9 cellular contexts compared by ENCODE assay signal in the genomic region with DNA sequence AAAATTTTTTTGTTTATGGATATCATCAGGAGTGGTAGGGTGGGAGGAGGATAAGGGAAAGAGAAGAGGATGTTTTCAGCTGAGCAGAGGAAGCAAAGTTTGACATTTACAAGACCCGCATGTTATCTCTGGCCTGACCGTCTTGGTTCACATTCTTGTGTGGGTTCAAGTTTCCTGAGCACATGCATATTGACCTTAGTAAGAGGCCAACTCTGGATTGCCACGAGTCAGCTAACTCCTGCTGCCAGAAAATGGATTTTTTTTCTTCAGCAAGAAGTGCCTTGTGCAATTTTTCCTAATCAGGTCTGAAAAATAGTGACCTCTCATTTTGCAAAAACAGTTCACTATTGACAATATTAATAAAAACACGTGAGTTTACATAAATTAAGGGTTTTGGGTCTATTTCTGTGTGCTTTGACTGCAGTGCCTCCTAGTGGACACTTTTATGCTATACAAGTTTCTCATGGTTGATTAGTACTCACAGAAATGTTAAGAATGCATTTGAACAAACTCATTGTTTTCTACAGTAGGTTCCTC. TPM values are rescaled to one million over a fixed set of nuclear protein-coding genes. Genes with fewer than 3 reads are reported as not detected.
DNase-seq lines count a peak whose midpoint lies in the region; ATAC-seq, FAIRE-seq and TF ChIP-seq lines count a peak whose summit lies in the region.
"Had no signal": no experiment of that assay in that cellular context is flagged by ENCODE, and none has a peak within 500 bp of the region (broad histone marks: within the 10 kb centered on the region; RNA-seq: fewer than 3 reads in every experiment).

No MANE protein-coding gene starts in this region.

- DNase-seq in activated naive CD4-positive, alpha-beta T cell treated with anti-CD3 and anti-CD28 coated beads for 36 hours, result peak; percentile 18
- DNase-seq in activated naive CD4-positive, alpha-beta T cell treated with Interleukin-2 at 50 U/mL for 16 hours, result no peak
- DNase-seq in MM.1S, result peak; percentile 49
- peak; percentile 56 for DNase-seq in SKM-1 (lab: John Stamatoyannopoulos, UW; ENCODE audit: unreplicated experiment)
- peak; percentile 100 for DNase-seq in fibroblast of villous mesenchyme (ENCODE audit: low read depth)
- DNase-seq in pancreas, result peak in 1 of 6 donors; percentile 19
- no peak for DNase-seq in NCI-H187 treated with DMSO at 0.1 percent for 48 hours (lab: John Stamatoyannopoulos, UW)
- DNase-seq: stimulated activated naive B cell treated with anti-CD40 and anti-IgM and Interleukin-4, amounts not matched to agents 10 μg/mL and 1 μg/mL and 100 μg/mL, for 72 hours had no signal

- intact Hi-C loops in activated naive CD4-positive, alpha-beta T cell treated with anti-CD3 and anti-CD28 coated beads for 36 hours (cut with micrococcal nuclease), result loop anchor here (1.0 kb wide), 1 partner anchor 399 kb away; no protein-coding TSS in a partner anchor
- intact Hi-C loops in pancreas (cut with DNase I), result loop anchor here in 1 of 3 donors (5.0 to 10.0 kb wide), 2 partner anchors 403 to 506 kb away; no protein-coding TSS in a partner anchor

- no peak overlapping the region for H3K4me3 Mint-ChIP-seq in activated naive CD4-positive, alpha-beta T cell treated with anti-CD3 and anti-CD28 coated beads for 36 hours
- H3K4me3 Mint-ChIP-seq: stimulated activated naive B cell treated with anti-CD40 and anti-IgM and Interleukin-4, amounts not matched to agents 10 μg/mL and 1 μg/mL and 100 μg/mL, for 72 hours had no signal

- CTCF ChIA-PET in activated naive CD4-positive, alpha-beta T cell treated with anti-CD3 and anti-CD28 coated beads for 36 hours (lab: Charles Lee), result interaction anchor here (0.6 to 4.9 kb wide), 25 partner anchors 10 to 1557 kb away, joined by 3 to 33 read pairs (median 4); no protein-coding TSS in a partner anchor

- no peak overlapping the region for H3K4me2 ChIP-seq in MM.1S (ENCODE audit: low read depth, low read length)

- WGBS in pancreas, 2 donors, result 1 to 3% methylated on average over 4 of the region's 4 CpGs

- no peak for FAIRE-seq in pancreas (lab: Jason Lieb, UNC)

- no peaks in the 10 kb centered on the region for H3K79me2 ChIP-seq in MM.1S (ENCODE audit: low read length)

- H3K36me3 ChIP-seq in MM.1S (replicated peaks; ENCODE audit: insufficient read depth, low read length), result no peaks in the 10 kb centered on the region
- H3K36me3 ChIP-seq in pancreas, result no peaks in the 10 kb centered on the region

- H3K9ac ChIP-seq in MM.1S (ENCODE audit: low read length), result no peak overlapping the region

- TF ChIP-seq CTCF in MM.1S (IDR thresholded peaks at IDR 0.05; ENCODE audit: low read length), result peak; percentile 84
- TF ChIP-seq CTCF in fibroblast of villous mesenchyme (IDR thresholded peaks at IDR 0.05; ENCODE audit: insufficient read depth, low read depth, low read length), result peak; percentile 75
- peak; percentile 61 to 82 (median 66) for TF ChIP-seq CTCF in pancreas (IDR thresholded peaks at IDR 0.05)

- H3F3A ChIP-seq in MM.1S (ENCODE audit: insufficient read depth, low read length), result no peaks in the 10 kb centered on the region

- peaks cover 2% of the 10 kb centered on the region for H3K4me1 Mint-ChIP-seq in activated naive CD4-positive, alpha-beta T cell treated with anti-CD3 and anti-CD28 coated beads for 36 hours (ENCODE audit: low read depth)

- H4K20me1 ChIP-seq in MM.1S (ENCODE audit: insufficient read depth, low read length), result no peaks in the 10 kb centered on the region

- H3K9me3 ChIP-seq in MM.1S (replicated peaks; ENCODE audit: insufficient read depth, low read length) (no peaks in the 10 kb centered on the region), pancreas (no peaks in the 10 kb centered on the region)

- no peaks in the 10 kb centered on the region for H3K9me2 ChIP-seq in MM.1S (replicated peaks; ENCODE audit: insufficient read depth, low read length)

- no peak overlapping the region for H2AFZ ChIP-seq in MM.1S (ENCODE audit: low read length)

- H3K36me3 Mint-ChIP-seq in activated naive CD4-positive, alpha-beta T cell treated with anti-CD3 and anti-CD28 coated beads for 36 hours (ENCODE audit: low read depth), result no peaks in the 10 kb centered on the region
- H3K36me3 Mint-ChIP-seq: stimulated activated naive B cell treated with anti-CD40 and anti-IgM and Interleukin-4, amounts not matched to agents 10 μg/mL and 1 μg/mL and 100 μg/mL, for 72 hours had no signal

- no peak overlapping the region for H3K27ac Mint-ChIP-seq in activated naive CD4-positive, alpha-beta T cell treated with anti-CD3 and anti-CD28 coated beads for 36 hours
- H3K27ac Mint-ChIP-seq: stimulated activated naive B cell treated with anti-CD40 and anti-IgM and Interleukin-4, amounts not matched to agents 10 μg/mL and 1 μg/mL and 100 μg/mL, for 72 hours had no signal

- peaks cover 14% of the 10 kb centered on the region for H3K27me3 Mint-ChIP-seq in activated naive CD4-positive, alpha-beta T cell treated with anti-CD3 and anti-CD28 coated beads for 36 hours (ENCODE audit: low read depth)

- H3K27me3 ChIP-seq in MM.1S (replicated peaks; ENCODE audit: insufficient read depth, low read length), result no peaks in the 10 kb centered on the region
- H3K27me3 ChIP-seq in pancreas, result no peaks in the 10 kb centered on the region

- H3K4me3 ChIP-seq in MM.1S (ENCODE audit: low read length) (no peak overlapping the region), fibroblast of villous mesenchyme (ENCODE audit: low read depth, low read length) (no peak overlapping the region), pancreas (no peak overlapping the region)

- H3K4me1 ChIP-seq in MM.1S (ENCODE audit: low read length), result no peaks in the 10 kb centered on the region
- H3K4me1 ChIP-seq in pancreas, result peaks cover 0 to 6% (median 0%) of the 10 kb centered on the region in 3 donors

- H3K27ac ChIP-seq in MM.1S (ENCODE audit: low read length), result no peak overlapping the region
- no peak overlapping the region for H3K27ac ChIP-seq in pancreas

- no peaks in the 10 kb centered on the region for H3K9me3 Mint-ChIP-seq in activated naive CD4-positive, alpha-beta T cell treated with anti-CD3 and anti-CD28 coated beads for 36 hours
- H3K9me3 Mint-ChIP-seq: stimulated activated naive B cell treated with anti-CD40 and anti-IgM and Interleukin-4, amounts not matched to agents 10 μg/mL and 1 μg/mL and 100 μg/mL, for 72 hours had no signal

- ATAC-seq in pancreas (peak; percentile 70 to 85 (median 82)), HG03139 (IDR thresholded peaks at IDR 0.05; ENCODE audit: unreplicated experiment) (no peak)

RNA-seq across cellular contexts. Expression of gene BASP1, which starts 27.1 kb away (rescaled TPM):
- under 1 TPM; 0.62 to 0.94 TPM for total RNA-seq in activated naive CD4-positive, alpha-beta T cell treated with anti-CD3 and anti-CD28 coated beads for 36 hours
- total RNA-seq in fibroblast of villous mesenchyme (126 and 127 TPM in 2 replicates), pancreas (1 to 10 TPM in 4 of 6 donors, under 1 TPM in 2; 0.23 to 8.3 (median 1.8) TPM)
- 1 to 10 TPM; 1.4 to 2.6 TPM for polyA plus RNA-seq in pancreas

Comparison
In these comparisons a context has a peak if more than half of its experiments do, and no peak if none do; other contexts are left out.
1. DNase-seq: peak in activated naive CD4-positive, alpha-beta T cell treated with anti-CD3 and anti-CD28 coated beads for 36 hours (single experiment), MM.1S (single experiment), SKM-1 (single experiment) and fibroblast of villous mesenchyme (single experiment); none in activated naive CD4-positive, alpha-beta T cell treated with Interleukin-2 at 50 U/mL for 16 hours (single experiment) and NCI-H187 treated with DMSO at 0.1 percent for 48 hours (single experiment).
2. RNA of gene BASP1, which starts 27.1 kb away (total RNA-seq): 126 to 127 TPM in fibroblast of villous mesenchyme; 0.23 to 8.3 TPM in pancreas and 0.62 to 0.94 TPM in activated naive CD4-positive, alpha-beta T cell treated with anti-CD3 and anti-CD28 coated beads for 36 hours; every median in the first group is over 10 times any median in the second.
3. Peak in every context shown above with its lines, with median percentiles within 50 percentile points of each other: CTCF ChIP-seq.